In the genomic region with DNA sequence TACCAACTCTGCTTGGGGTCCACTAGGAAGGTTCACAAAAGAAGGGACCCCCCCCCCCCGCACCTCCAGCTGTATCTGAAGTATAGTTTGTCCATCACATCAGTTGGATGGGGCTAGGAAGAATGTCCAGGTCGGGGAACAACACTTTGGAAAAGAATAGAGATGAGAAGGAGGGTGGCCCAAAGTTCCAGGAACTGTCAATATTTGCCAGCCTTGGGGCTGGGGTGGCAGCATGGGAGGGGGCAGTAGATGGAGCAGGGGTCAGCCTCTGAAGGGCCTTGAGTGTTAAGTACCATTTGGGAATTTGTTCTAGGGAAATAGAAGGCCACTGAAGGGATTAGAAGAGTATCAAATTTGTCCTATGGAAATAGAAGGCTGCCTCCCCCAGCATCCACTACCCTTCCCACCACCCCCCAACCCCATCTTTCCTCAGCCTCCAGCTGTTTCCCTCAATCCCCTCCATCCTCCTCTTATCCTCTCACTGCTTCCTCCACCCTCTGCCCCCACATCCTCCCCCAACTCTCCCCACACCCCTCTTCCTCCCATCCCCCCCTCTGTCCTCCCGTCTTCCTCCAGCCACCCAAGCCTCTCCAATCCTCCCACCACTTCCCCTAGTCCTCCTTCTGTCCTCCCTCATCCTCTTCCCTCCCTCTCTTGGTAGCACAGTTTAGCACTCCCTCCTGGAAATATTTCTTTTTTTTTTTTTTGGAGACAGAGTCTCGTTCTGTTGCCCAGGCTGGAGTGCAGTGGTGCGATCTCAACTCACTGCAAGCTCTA, we compare ENCODE assay signal across 1 cellular context.
TF ChIP-seq lines count a peak whose summit lies in the region.

No MANE protein-coding gene starts in this region.

TF ChIP-seq in HepG2, 621 proteins besides CTCF, POLR2A, EP300 and RAD21 (continued from another document and continues in another):
- TF ChIP-seq, protein P1, sequence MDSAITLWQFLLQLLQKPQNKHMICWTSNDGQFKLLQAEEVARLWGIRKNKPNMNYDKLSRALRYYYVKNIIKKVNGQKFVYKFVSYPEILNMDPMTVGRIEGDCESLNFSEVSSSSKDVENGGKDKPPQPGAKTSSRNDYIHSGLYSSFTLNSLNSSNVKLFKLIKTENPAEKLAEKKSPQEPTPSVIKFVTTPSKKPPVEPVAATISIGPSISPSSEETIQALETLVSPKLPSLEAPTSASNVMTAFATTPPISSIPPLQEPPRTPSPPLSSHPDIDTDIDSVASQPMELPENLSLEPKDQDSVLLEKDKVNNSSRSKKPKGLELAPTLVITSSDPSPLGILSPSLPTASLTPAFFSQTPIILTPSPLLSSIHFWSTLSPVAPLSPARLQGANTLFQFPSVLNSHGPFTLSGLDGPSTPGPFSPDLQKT (CRISPR knock-in tag; IDR thresholded peaks at IDR 0.05; ENCODE audit: borderline replicate concordance): no peak
- no peak for TF ChIP-seq KLF9 (CRISPR knock-in tag; IDR thresholded peaks at IDR 0.05; ENCODE audit: low read depth)
- 0 out of 2 replicates have a peak, but pooled peaks have one; percentile 20 for TF ChIP-seq RCOR2 (CRISPR knock-in tag; IDR thresholded peaks at IDR 0.05)
- TF ChIP-seq SKI (IDR thresholded peaks at IDR 0.05; ENCODE audit: partially characterized antibody): no peak
- no peak for TF ChIP-seq ZNF501 (CRISPR knock-in tag; IDR thresholded peaks at IDR 0.05)
- no peak for TF ChIP-seq ZC3H4 (CRISPR knock-in tag; IDR thresholded peaks at IDR 0.05; ENCODE audit: borderline replicate concordance)
- TF ChIP-seq, protein P2, sequence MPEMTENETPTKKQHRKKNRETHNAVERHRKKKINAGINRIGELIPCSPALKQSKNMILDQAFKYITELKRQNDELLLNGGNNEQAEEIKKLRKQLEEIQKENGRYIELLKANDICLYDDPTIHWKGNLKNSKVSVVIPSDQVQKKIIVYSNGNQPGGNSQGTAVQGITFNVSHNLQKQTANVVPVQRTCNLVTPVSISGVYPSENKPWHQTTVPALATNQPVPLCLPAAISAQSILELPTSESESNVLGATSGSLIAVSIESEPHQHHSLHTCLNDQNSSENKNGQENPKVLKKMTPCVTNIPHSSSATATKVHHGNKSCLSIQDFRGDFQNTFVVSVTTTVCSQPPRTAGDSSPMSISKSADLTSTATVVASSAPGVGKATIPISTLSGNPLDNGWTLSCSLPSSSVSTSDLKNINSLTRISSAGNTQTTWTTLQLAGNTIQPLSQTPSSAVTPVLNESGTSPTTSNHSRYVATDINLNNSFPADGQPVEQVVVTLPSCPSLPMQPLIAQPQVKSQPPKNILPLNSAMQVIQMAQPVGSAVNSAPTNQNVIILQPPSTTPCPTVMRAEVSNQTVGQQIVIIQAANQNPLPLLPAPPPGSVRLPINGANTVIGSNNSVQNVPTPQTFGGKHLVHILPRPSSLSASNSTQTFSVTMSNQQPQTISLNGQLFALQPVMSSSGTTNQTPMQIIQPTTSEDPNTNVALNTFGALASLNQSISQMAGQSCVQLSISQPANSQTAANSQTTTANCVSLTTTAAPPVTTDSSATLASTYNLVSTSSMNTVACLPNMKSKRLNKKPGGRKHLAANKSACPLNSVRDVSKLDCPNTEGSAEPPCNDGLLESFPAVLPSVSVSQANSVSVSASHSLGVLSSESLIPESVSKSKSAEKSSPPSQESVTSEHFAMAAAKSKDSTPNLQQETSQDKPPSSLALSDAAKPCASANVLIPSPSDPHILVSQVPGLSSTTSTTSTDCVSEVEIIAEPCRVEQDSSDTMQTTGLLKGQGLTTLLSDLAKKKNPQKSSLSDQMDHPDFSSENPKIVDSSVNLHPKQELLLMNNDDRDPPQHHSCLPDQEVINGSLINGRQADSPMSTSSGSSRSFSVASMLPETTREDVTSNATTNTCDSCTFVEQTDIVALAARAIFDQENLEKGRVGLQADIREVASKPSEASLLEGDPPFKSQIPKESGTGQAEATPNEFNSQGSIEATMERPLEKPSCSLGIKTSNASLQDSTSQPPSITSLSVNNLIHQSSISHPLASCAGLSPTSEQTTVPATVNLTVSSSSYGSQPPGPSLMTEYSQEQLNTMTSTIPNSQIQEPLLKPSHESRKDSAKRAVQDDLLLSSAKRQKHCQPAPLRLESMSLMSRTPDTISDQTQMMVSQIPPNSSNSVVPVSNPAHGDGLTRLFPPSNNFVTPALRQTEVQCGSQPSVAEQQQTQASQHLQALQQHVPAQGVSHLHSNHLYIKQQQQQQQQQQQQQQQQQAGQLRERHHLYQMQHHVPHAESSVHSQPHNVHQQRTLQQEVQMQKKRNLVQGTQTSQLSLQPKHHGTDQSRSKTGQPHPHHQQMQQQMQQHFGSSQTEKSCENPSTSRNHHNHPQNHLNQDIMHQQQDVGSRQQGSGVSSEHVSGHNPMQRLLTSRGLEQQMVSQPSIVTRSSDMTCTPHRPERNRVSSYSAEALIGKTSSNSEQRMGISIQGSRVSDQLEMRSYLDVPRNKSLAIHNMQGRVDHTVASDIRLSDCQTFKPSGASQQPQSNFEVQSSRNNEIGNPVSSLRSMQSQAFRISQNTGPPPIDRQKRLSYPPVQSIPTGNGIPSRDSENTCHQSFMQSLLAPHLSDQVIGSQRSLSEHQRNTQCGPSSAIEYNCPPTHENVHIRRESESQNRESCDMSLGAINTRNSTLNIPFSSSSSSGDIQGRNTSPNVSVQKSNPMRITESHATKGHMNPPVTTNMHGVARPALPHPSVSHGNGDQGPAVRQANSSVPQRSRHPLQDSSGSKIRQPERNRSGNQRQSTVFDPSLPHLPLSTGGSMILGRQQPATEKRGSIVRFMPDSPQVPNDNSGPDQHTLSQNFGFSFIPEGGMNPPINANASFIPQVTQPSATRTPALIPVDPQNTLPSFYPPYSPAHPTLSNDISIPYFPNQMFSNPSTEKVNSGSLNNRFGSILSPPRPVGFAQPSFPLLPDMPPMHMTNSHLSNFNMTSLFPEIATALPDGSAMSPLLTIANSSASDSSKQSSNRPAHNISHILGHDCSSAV (CRISPR knock-in tag; IDR thresholded peaks at IDR 0.05; ENCODE audit: borderline replicate concordance): no peak
- TF ChIP-seq HDAC1 (CRISPR knock-in tag; IDR thresholded peaks at IDR 0.05): no peak
- TF ChIP-seq PRDM4 (CRISPR knock-in tag; IDR thresholded peaks at IDR 0.05; ENCODE audit: borderline replicate concordance): no peak
- 0 out of 2 replicates have a peak, but pooled peaks have one; percentile 37 for TF ChIP-seq RXRB (CRISPR knock-in tag; IDR thresholded peaks at IDR 0.05; ENCODE audit: borderline replicate concordance)
- TF ChIP-seq SOX6 (IDR thresholded peaks at IDR 0.05): no peak
- TF ChIP-seq SOX6 (CRISPR knock-in tag; IDR thresholded peaks at IDR 0.05): peak; percentile 66
- TF ChIP-seq ZNF616 (CRISPR knock-in tag; IDR thresholded peaks at IDR 0.05; ENCODE audit: low read depth): no peak
- 0 out of 2 replicates have a peak, but pooled peaks have one; percentile 42 for TF ChIP-seq ZBTB7B (CRISPR knock-in tag; IDR thresholded peaks at IDR 0.05)
- no peak for TF ChIP-seq AGO1 (IDR thresholded peaks at IDR 0.05; ENCODE audit: low read depth, low read length, poor library complexity, severe bottlenecking)
- TF ChIP-seq, protein P3, sequence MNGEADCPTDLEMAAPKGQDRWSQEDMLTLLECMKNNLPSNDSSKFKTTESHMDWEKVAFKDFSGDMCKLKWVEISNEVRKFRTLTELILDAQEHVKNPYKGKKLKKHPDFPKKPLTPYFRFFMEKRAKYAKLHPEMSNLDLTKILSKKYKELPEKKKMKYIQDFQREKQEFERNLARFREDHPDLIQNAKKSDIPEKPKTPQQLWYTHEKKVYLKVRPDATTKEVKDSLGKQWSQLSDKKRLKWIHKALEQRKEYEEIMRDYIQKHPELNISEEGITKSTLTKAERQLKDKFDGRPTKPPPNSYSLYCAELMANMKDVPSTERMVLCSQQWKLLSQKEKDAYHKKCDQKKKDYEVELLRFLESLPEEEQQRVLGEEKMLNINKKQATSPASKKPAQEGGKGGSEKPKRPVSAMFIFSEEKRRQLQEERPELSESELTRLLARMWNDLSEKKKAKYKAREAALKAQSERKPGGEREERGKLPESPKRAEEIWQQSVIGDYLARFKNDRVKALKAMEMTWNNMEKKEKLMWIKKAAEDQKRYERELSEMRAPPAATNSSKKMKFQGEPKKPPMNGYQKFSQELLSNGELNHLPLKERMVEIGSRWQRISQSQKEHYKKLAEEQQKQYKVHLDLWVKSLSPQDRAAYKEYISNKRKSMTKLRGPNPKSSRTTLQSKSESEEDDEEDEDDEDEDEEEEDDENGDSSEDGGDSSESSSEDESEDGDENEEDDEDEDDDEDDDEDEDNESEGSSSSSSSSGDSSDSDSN (CRISPR knock-in tag; IDR thresholded peaks at IDR 0.05): no peak
- TF ChIP-seq NCOA5 (CRISPR knock-in tag; IDR thresholded peaks at IDR 0.05): no peak
- TF ChIP-seq ZNF142 (CRISPR knock-in tag; IDR thresholded peaks at IDR 0.05): no peak
- no peak for TF ChIP-seq NONO (IDR thresholded peaks at IDR 0.05)
- TF ChIP-seq NONO (CRISPR knock-in tag; conservative IDR thresholded peaks at IDR 0.05): no peak
- TF ChIP-seq PITX1 (CRISPR knock-in tag; IDR thresholded peaks at IDR 0.05): no peak
- TF ChIP-seq TRAFD1 (CRISPR knock-in tag; IDR thresholded peaks at IDR 0.05; ENCODE audit: borderline replicate concordance): no peak
- no peak for TF ChIP-seq ARNTL (CRISPR knock-in tag; IDR thresholded peaks at IDR 0.05)
- TF ChIP-seq ZNF724P (CRISPR knock-in tag; IDR thresholded peaks at IDR 0.05; ENCODE audit: borderline replicate concordance): no peak
- no peak for TF ChIP-seq ZNF761 (CRISPR knock-in tag; conservative IDR thresholded peaks at IDR 0.05)
- no peak for TF ChIP-seq ZSCAN29 (CRISPR knock-in tag; conservative IDR thresholded peaks at IDR 0.05)
- peak in 1 of 2 experiments; percentile 20; a peak in 1 of 4 replicates for TF ChIP-seq NR2F1 (CRISPR knock-in tag; IDR thresholded peaks at IDR 0.05)
- 0 out of 2 replicates have a peak, but pooled peaks have one; percentile 2 for TF ChIP-seq POGZ (CRISPR knock-in tag; IDR thresholded peaks at IDR 0.05)
- peak; percentile 76 for TF ChIP-seq FOXA3 (CRISPR knock-in tag; IDR thresholded peaks at IDR 0.05)
- TF ChIP-seq, protein P4, sequence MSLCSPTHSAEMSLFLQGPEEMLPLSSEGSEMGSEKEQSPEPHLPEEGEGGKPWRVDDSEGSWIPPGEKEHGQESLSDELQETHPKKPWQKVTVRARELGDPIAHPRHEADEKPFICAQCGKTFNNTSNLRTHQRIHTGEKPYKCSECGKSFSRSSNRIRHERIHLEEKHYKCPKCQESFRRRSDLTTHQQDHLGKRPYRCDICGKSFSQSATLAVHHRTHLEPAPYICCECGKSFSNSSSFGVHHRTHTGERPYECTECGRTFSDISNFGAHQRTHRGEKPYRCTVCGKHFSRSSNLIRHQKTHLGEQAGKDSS (CRISPR knock-in tag; IDR thresholded peaks at IDR 0.05; ENCODE audit: borderline replicate concordance, low read depth): no peak
